1 cellular context compared by ENCODE assay signal in genomic region chr5:177425801-177426565, GRCh38.
TF ChIP-seq lines count a peak whose summit lies in the region.

No MANE protein-coding gene starts in this region.

TF ChIP-seq in K562, 482 proteins besides CTCF, POLR2A, EP300 and RAD21 (continued from another document and continues in another):
- no peak for TF ChIP-seq MLLT1 (IDR thresholded peaks at IDR 0.05)
- no peak for TF ChIP-seq SMARCA5 (IDR thresholded peaks at IDR 0.05)
- TF ChIP-seq EHMT2 (IDR thresholded peaks at IDR 0.05): no peak
- TF ChIP-seq ZNF589 (CRISPR knock-in tag; IDR thresholded peaks at IDR 0.05; ENCODE audit: low read depth): peak; percentile 65; the same call in 1 of the 2 replicates
- no peak for TF ChIP-seq ZNF274 (IDR thresholded peaks at IDR 0.05; ENCODE audit: borderline replicate concordance, low read depth, low read length)
- TF ChIP-seq FUS (optimal IDR thresholded peaks at IDR 0.05; ENCODE audit: low read depth, low read length): no peak
- no peak for TF ChIP-seq SNAPC5 (CRISPR knock-in tag; IDR thresholded peaks at IDR 0.05)
- no peak for TF ChIP-seq SRSF9 (IDR thresholded peaks at IDR 0.05; ENCODE audit: borderline replicate concordance, low read depth, low read length)
- no peak for TF ChIP-seq EZH2 (IDR thresholded peaks at IDR 0.05; ENCODE audit: borderline replicate concordance, low read depth, low read length)
- TF ChIP-seq TAF1 (IDR thresholded peaks at IDR 0.05; ENCODE audit: control insufficient read depth, extremely low read depth, insufficient read depth, low read length, severe bottlenecking): peak; percentile 67
- peak; percentile 58 for TF ChIP-seq NFIC (IDR thresholded peaks at IDR 0.05)
- TF ChIP-seq KLF16 (IDR thresholded peaks at IDR 0.05): peak; percentile 31; the same call in 1 of the 2 replicates
- TF ChIP-seq ZNF232 (CRISPR knock-in tag; IDR thresholded peaks at IDR 0.05): no peak
- peak; percentile 79 for TF ChIP-seq PHF21A (IDR thresholded peaks at IDR 0.05; ENCODE audit: borderline replicate concordance, low read depth)
- TF ChIP-seq DACH1 (IDR thresholded peaks at IDR 0.05; ENCODE audit: partially characterized antibody): peak; percentile 84
- no peak for TF ChIP-seq ZNF766 (CRISPR knock-in tag; conservative IDR thresholded peaks at IDR 0.05)
- no peak for TF ChIP-seq FIP1L1 (IDR thresholded peaks at IDR 0.05; ENCODE audit: low read depth, low read length, poor library complexity, severe bottlenecking)
- no peak for TF ChIP-seq SAFB2 (IDR thresholded peaks at IDR 0.05; ENCODE audit: borderline replicate concordance, low read depth, low read length, severe bottlenecking)
- no peak for TF ChIP-seq PCBP2 (IDR thresholded peaks at IDR 0.05; ENCODE audit: low read depth, low read length, poor library complexity, severe bottlenecking)
- peak; percentile 63 to 81 for TF ChIP-seq E2F6 (IDR thresholded peaks at IDR 0.05; ENCODE audit: borderline replicate concordance in 1 of 2, extremely low read depth in 1 of 2, insufficient read depth in 1 of 2, insufficient read length in 1 of 2, low read depth in 1 of 2, low read length in 1 of 2, poor library complexity in 1 of 2, severe bottlenecking in 1 of 2)
- TF ChIP-seq ESRRB (CRISPR knock-in tag; IDR thresholded peaks at IDR 0.05; ENCODE audit: borderline replicate concordance): no peak
- TF ChIP-seq ZNF668 (CRISPR knock-in tag; IDR thresholded peaks at IDR 0.05): no peak
- TF ChIP-seq NEUROD1 (IDR thresholded peaks at IDR 0.05; ENCODE audit: borderline replicate concordance, low read depth, low read length, partially characterized antibody): peak; percentile 54
- TF ChIP-seq TRIM25 (IDR thresholded peaks at IDR 0.05; ENCODE audit: borderline replicate concordance): no peak
- TF ChIP-seq TFE3 (CRISPR knock-in tag; IDR thresholded peaks at IDR 0.05): no peak
- TF ChIP-seq RBFOX2 (IDR thresholded peaks at IDR 0.05; ENCODE audit: low read depth, low read length): peak; percentile 90
- TF ChIP-seq SAP30 (IDR thresholded peaks at IDR 0.05; ENCODE audit: borderline replicate concordance, insufficient read depth, low read depth, low read length, poor library complexity, severe bottlenecking): peak; percentile 60
- TF ChIP-seq LCOR (CRISPR knock-in tag; IDR thresholded peaks at IDR 0.05): no peak; the same call in none of the 2 replicates
- no peak for TF ChIP-seq ILF3 (IDR thresholded peaks at IDR 0.05; ENCODE audit: borderline replicate concordance)
- no peak for TF ChIP-seq ZNF146 (CRISPR knock-in tag; IDR thresholded peaks at IDR 0.05; ENCODE audit: unreplicated experiment)
- no peak for TF ChIP-seq ZKSCAN8 (CRISPR knock-in tag; IDR thresholded peaks at IDR 0.05)
- no peak for TF ChIP-seq ZNF140 (CRISPR knock-in tag; IDR thresholded peaks at IDR 0.05)
- no peak for TF ChIP-seq DDX20 (tag; IDR thresholded peaks at IDR 0.05; ENCODE audit: low read depth)
- peak; percentile 96 for TF ChIP-seq ETV5 (CRISPR knock-in tag; IDR thresholded peaks at IDR 0.05; ENCODE audit: low read depth)
- no peak for TF ChIP-seq ZNF444 (CRISPR knock-in tag; IDR thresholded peaks at IDR 0.05)
- no peak for TF ChIP-seq PTTG1 (tag; IDR thresholded peaks at IDR 0.05; ENCODE audit: low read depth)
- TF ChIP-seq STAG1 (CRISPR knock-in tag; IDR thresholded peaks at IDR 0.05; ENCODE audit: borderline replicate concordance): no peak
- 0 out of 2 replicates have a peak, but pooled peaks have one; percentile 33 for TF ChIP-seq IRF9 (tag; IDR thresholded peaks at IDR 0.05)
- TF ChIP-seq CUX1 (CRISPR knock-in tag; IDR thresholded peaks at IDR 0.05): no peak
- no peak for TF ChIP-seq ZNF217 (CRISPR knock-in tag; IDR thresholded peaks at IDR 0.05)
- no peak for TF ChIP-seq HNRNPUL1 (IDR thresholded peaks at IDR 0.05; ENCODE audit: low read length)
- no peak for TF ChIP-seq ZNF436 (CRISPR knock-in tag; IDR thresholded peaks at IDR 0.05)
- TF ChIP-seq NONO (IDR thresholded peaks at IDR 0.05; ENCODE audit: low read depth in 2 of 2, low read length in 1 of 2): 0 out of 4 replicates have a peak, but pooled peaks of 1 of the 2 experiments have one; percentile 35
- no peak for TF ChIP-seq TCF15 (CRISPR knock-in tag; IDR thresholded peaks at IDR 0.05)
- TF ChIP-seq BCLAF1 (IDR thresholded peaks at IDR 0.05; ENCODE audit: borderline replicate concordance in 1 of 2, control insufficient read depth in 1 of 2, low read depth in 2 of 2, low read length in 1 of 2): no peak
- no peak for TF ChIP-seq MTF1 (CRISPR knock-in tag; IDR thresholded peaks at IDR 0.05; ENCODE audit: borderline replicate concordance)
